10 cellular contexts compared by ENCODE assay signal in the genomic region with DNA sequence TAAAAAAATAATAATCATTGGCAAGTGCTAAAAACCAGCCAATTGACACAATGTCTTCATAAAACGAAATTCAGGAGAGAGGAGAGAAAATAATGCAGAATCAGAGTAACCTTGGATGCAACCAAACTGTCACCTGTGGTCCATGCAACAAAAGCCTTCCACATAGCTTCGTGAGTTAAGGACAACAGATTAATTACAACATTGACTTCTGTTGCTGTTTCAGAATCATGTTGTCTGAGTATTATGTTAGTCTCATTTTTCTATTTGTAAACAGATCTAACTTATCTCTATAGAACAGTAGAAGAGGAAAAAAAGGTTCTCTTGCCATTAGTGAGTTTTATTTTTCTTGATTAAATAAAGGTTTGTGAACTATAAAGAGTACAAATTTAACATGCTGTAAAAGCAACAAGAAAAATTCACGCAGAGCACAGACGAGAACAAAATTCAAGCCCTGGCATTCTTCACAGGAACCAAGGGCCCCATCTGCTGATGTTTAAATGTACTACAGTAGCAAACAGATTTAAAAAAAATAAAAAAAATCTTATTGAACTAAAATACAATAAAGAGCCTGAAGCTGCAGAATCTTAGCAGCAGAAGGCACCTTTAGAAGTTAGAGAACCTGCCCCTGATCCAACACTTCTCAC.
DNase-seq lines count a peak whose midpoint lies in the region; ATAC-seq, FAIRE-seq and TF ChIP-seq lines count a peak whose summit lies in the region.
"Had no signal": no experiment of that assay in that cellular context is flagged by ENCODE, and none has a peak within 500 bp of the region (broad histone marks: within the 10 kb centered on the region; RNA-seq: fewer than 3 reads in every experiment).

No MANE protein-coding gene starts in this region.

- intact Hi-C loops in Panc1 (cut with micrococcal nuclease; ENCODE audit: unreplicated experiment) = loop anchor here (2.0 to 10.0 kb wide), 3 partner anchors 122 to 1148 kb away; no protein-coding TSS in a partner anchor

- H3K36me3 Mint-ChIP-seq in T-cell = no peaks in the 10 kb centered on the region

- H3K36me3 ChIP-seq in Panc1 (ENCODE audit: control insufficient read depth, insufficient read depth, low read length) (no peaks in the 10 kb centered on the region), smooth muscle cell (ENCODE audit: low read depth) (no peaks in the 10 kb centered on the region)

- H3K27me3 ChIP-seq in Panc1 (ENCODE audit: control insufficient read depth, insufficient read depth, low read length) (no peaks in the 10 kb centered on the region; the same call in 1 of the 2 replicates), smooth muscle cell (ENCODE audit: low read depth) (no peaks in the 10 kb centered on the region)

- ATAC-seq in Panc1 = no peak
- ATAC-seq in T-cell (replicated peaks in 1 of 4) = no peak
- no peak for ATAC-seq in HG02623 (IDR thresholded peaks at IDR 0.05; ENCODE audit: unreplicated experiment)

- peak overlapping the region; percentile 22 for H2AFZ ChIP-seq in smooth muscle cell (ENCODE audit: low read depth)

- no peaks in the 10 kb centered on the region for H3K4me1 ChIP-seq in Panc1 (ENCODE audit: control insufficient read depth, insufficient read depth, low read length)
- no peaks in the 10 kb centered on the region for H3K4me1 ChIP-seq in smooth muscle cell (ENCODE audit: low read depth)

- POLR2A ChIA-PET in Panc1 (lab: Charles Lee) = no interaction called here
- POLR2A ChIA-PET in T-cell (lab: Charles Lee) = no interaction called here

- H3K4me3 ChIP-seq in Panc1 (ENCODE audit: low read depth in 2 of 2, low read length in 2 of 2) (no peak overlapping the region), smooth muscle cell (no peak overlapping the region)

- H3K4me1 Mint-ChIP-seq in T-cell = no peaks in the 10 kb centered on the region
- H3K4me1 Mint-ChIP-seq: activated B cell treated with CpG ODN at 0.5 μM for 24 hours had no signal

- WGBS in smooth muscle cell (ENCODE audit: low lambda C conversion rate) = 39% methylated on average over 4 of the region's 4 CpGs

- no peak overlapping the region for H3K27ac ChIP-seq in Panc1 (ENCODE audit: low read length)
- H3K27ac ChIP-seq in smooth muscle cell (ENCODE audit: low read depth) = no peak overlapping the region

- no peaks in the 10 kb centered on the region for H3K79me2 ChIP-seq in smooth muscle cell (ENCODE audit: low read depth)

- H3K27me3 Mint-ChIP-seq in T-cell = peaks cover 0 to 5% of the 10 kb centered on the region in 2 donors

- H3K27ac Mint-ChIP-seq in T-cell = no peak overlapping the region
- H3K27ac Mint-ChIP-seq: activated B cell treated with CpG ODN at 0.5 μM for 24 hours had no signal

- DNase-seq in NCI-H2081 (lab: John Stamatoyannopoulos, UW) (peak; percentile 2 to 39), NCI-H2081 treated with DMSO at 0.1 percent for 48 hours (lab: John Stamatoyannopoulos, UW) (no peak), Panc1 (ENCODE audit: low read depth, low spot score) (peak; percentile 5), frontal cortex (ENCODE audit: low spot score in 2 of 2) (no peak), smooth muscle cell (lab: John Stamatoyannopoulos, UW; ENCODE audit: unreplicated experiment) (no peak), T-cell (no peak), NCI-H2227 (lab: John Stamatoyannopoulos, UW; ENCODE audit: unreplicated experiment) (no peak)
- DNase-seq: activated B cell treated with CpG ODN at 0.5 μM for 24 hours, DND-41 had no signal

- no peaks in the 10 kb centered on the region for H3F3A ChIP-seq in smooth muscle cell (ENCODE audit: low read depth)

- in situ Hi-C loops in Panc1 (cut with HindIII; ENCODE audit: low pct_unique_long_range_greater_than_20kb, low sequenced_read_pairs) = no loop called here

- H4K20me1 ChIP-seq in smooth muscle cell (ENCODE audit: low read depth) = no peaks in the 10 kb centered on the region

- no peak overlapping the region for H3K4me3 Mint-ChIP-seq in T-cell
- H3K4me3 Mint-ChIP-seq: activated B cell treated with CpG ODN at 0.5 μM for 24 hours had no signal

- peak; percentile 92 for FAIRE-seq in frontal cortex (lab: Jason Lieb, UNC)

- no peak overlapping the region for H3K9ac ChIP-seq in smooth muscle cell (ENCODE audit: low read depth)

- no peak overlapping the region for H3K4me2 ChIP-seq in smooth muscle cell

- H3K9me3 Mint-ChIP-seq in T-cell = no peaks in the 10 kb centered on the region
- H3K9me3 Mint-ChIP-seq: activated B cell treated with CpG ODN at 0.5 μM for 24 hours had no signal

- TF ChIP-seq CTCF in Panc1 (IDR thresholded peaks at IDR 0.05) (peak; percentile 63), smooth muscle cell (IDR thresholded peaks at IDR 0.05; ENCODE audit: borderline replicate concordance, insufficient read depth, poor library complexity, severe bottlenecking) (peak; percentile 72)

- H3K9me3 ChIP-seq in Panc1 (ENCODE audit: control insufficient read depth, insufficient read depth, low read depth, low read length) (no peaks in the 10 kb centered on the region), smooth muscle cell (replicated peaks; ENCODE audit: low read depth) (no peaks in the 10 kb centered on the region)

- BruUV-seq in Panc1 (replicated peaks; lab: Mats Ljungman, UMichigan) = no TSS peak

- CTCF ChIA-PET in Panc1 (lab: Charles Lee) (no interaction called here), T-cell (lab: Charles Lee) (no interaction called here)

Comparison
In these comparisons a context has a peak if more than half of its experiments do, and no peak if none do; other contexts are left out.
1. DNase-seq: peak in NCI-H2081 (2 of 2) and Panc1 (single experiment); none in NCI-H2081 treated with DMSO at 0.1 percent for 48 hours (single experiment), frontal cortex (0 of 2), smooth muscle cell (single experiment), T-cell (0 of 34) and NCI-H2227 (single experiment).